In genomic region chr9:134774991-134775540, GRCh38 we compare ENCODE assay signal across 28 cellular contexts.
DNase-seq lines count a peak whose midpoint lies in the region; ATAC-seq, FAIRE-seq and TF ChIP-seq lines count a peak whose summit lies in the region.
"Had no signal": no experiment of that assay in that cellular context is flagged by ENCODE, and none has a peak within 500 bp of the region (broad histone marks: within the 10 kb centered on the region; RNA-seq: fewer than 3 reads in every experiment).

No MANE protein-coding gene starts in this region.

- POLR2A ChIA-PET in A549 (lab: Yijun Ruan, JAX) = no interaction called here

- no peaks in the 10 kb centered on the region for H3K36me3 ChIP-seq in upper lobe of right lung

- peaks cover 25% of the 10 kb centered on the region for H3K4me1 ChIP-seq in A549
- H3K4me1 ChIP-seq in upper lobe of right lung = peaks cover 10% of the 10 kb centered on the region
- H3K4me1 ChIP-seq: body of pancreas had no signal

- H3K4me2 ChIP-seq in A549 = 0 out of 3 replicates have a peak overlapping the region, but pooled peaks have one; percentile 38
- H3K4me2 ChIP-seq: KMS-11 had no signal

- no peak overlapping the region for H3K4me3 Mint-ChIP-seq in mesothelial cell of epicardium
- H3K4me3 Mint-ChIP-seq: activated CD4-positive, alpha-beta memory T cell treated with anti-CD3 and anti-CD28 coated beads, Interleukin-2, amount 10 ng/mL, durations not matched to agents 7 days and 5 days; natural killer cell had no signal

- TF ChIP-seq RAD21 in A549 (conservative IDR thresholded peaks at IDR 0.05 in 1 of 2, IDR thresholded peaks at IDR 0.05 in 1 of 2) = no peak

- peaks cover 18% of the 10 kb centered on the region for H3K4me1 Mint-ChIP-seq in mesothelial cell of epicardium
- H3K4me1 Mint-ChIP-seq: activated CD4-positive, alpha-beta memory T cell treated with anti-CD3 and anti-CD28 coated beads, Interleukin-2, amount 10 ng/mL, durations not matched to agents 7 days and 5 days had no signal

- H3K27ac Mint-ChIP-seq in mesothelial cell of epicardium = peak overlapping the region; percentile 67
- H3K27ac Mint-ChIP-seq: activated CD4-positive, alpha-beta memory T cell treated with anti-CD3 and anti-CD28 coated beads, Interleukin-2, amount 10 ng/mL, durations not matched to agents 7 days and 5 days; natural killer cell; progenitor cell of endocrine pancreas had no signal

- H3K9me3 ChIP-seq in A549 (no peaks in the 10 kb centered on the region), upper lobe of right lung (no peaks in the 10 kb centered on the region)
- H3K9me3 ChIP-seq: BLaER1 treated with 17β-estradiol and CSF1 and Interleukin-3, amounts not matched to agents 10 nM and 100 nM; body of pancreas; left ventricle myocardium inferior had no signal

- no peak overlapping the region for H3K4me3 ChIP-seq in A549
- no peak overlapping the region for H3K4me3 ChIP-seq in upper lobe of right lung
- H3K4me3 ChIP-seq: BLaER1 treated with 17β-estradiol and CSF1 and Interleukin-3, amounts not matched to agents 10 nM and 100 nM; body of pancreas; left ventricle myocardium inferior had no signal

- 93% methylated on average over 21 of the region's 21 CpGs for WGBS in A549 (ENCODE audit: missing lambda C conversion rate)

- no peak for TF ChIP-seq POLR2A in A549 (IDR thresholded peaks at IDR 0.05; ENCODE audit: low read length)

- no peaks in the 10 kb centered on the region for H3K27me3 ChIP-seq in upper lobe of right lung
- H3K27me3 ChIP-seq: body of pancreas had no signal

- TF ChIP-seq CTCF in A549 (IDR thresholded peaks at IDR 0.05) = no peak
- TF ChIP-seq CTCF in mesothelial cell of epicardium (IDR thresholded peaks at IDR 0.05; ENCODE audit: unreplicated experiment) = no peak
- no peak for TF ChIP-seq CTCF in upper lobe of right lung (IDR thresholded peaks at IDR 0.05)

- intact Hi-C loops in upper lobe of right lung (cut with DNase I) = no loop called here

- ATAC-seq in A549 (no peak), upper lobe of right lung (no peak), GM18502 (IDR thresholded peaks at IDR 0.05; ENCODE audit: poor library complexity, unreplicated experiment) (no peak)
- ATAC-seq: body of pancreas, natural killer cell, sciatic nerve had no signal

- DNase-seq in A549 (ENCODE audit: low read depth in 1 of 2, low spot score in 1 of 2) (no peak), NCI-H2171 treated with DMSO at 0.1 percent for 48 hours (lab: John Stamatoyannopoulos, UW) (peak; percentile 75), cerebellar cortex (ENCODE audit: low spot score) (peak; percentile 31), mesothelial cell of epicardium (ENCODE audit: low spot score in 2 of 2, unreplicated experiment in 2 of 2) (no peak), upper lobe of right lung (no peak), DMS153 (lab: John Stamatoyannopoulos, UW) (no peak), ureter (ENCODE audit: low spot score) (no peak)
- DNase-seq: activated CD4-positive, alpha-beta memory T cell treated with anti-CD3 and anti-CD28 coated beads, Interleukin-2, amount 10 ng/mL, durations not matched to agents 7 days and 5 days; body of pancreas; COR-L47; DMS79 treated with DMSO at 0.1 percent for 48 hours; effector memory CD4-positive, alpha-beta T cell; foreskin melanocyte; hippocampal formation; left ventricle myocardium inferior; midbrain; natural killer cell; NCI-H187; NCI-H774; T-helper 9 cell had no signal

- TF ChIP-seq EP300 in A549 (IDR thresholded peaks at IDR 0.05) = no peak

- no peak overlapping the region for H3K27ac ChIP-seq in A549
- H3K27ac ChIP-seq in upper lobe of right lung = no peak overlapping the region
- H3K27ac ChIP-seq: BLaER1 treated with 17β-estradiol and CSF1 and Interleukin-3, amounts not matched to agents 10 nM and 100 nM; body of pancreas; KMS-11; left ventricle myocardium inferior had no signal

- H3K27me3 Mint-ChIP-seq in mesothelial cell of epicardium (ENCODE audit: low read depth) = no peaks in the 10 kb centered on the region
- H3K27me3 Mint-ChIP-seq: progenitor cell of endocrine pancreas had no signal

- CTCF ChIA-PET in A549 (lab: Yijun Ruan, JAX) = interaction anchor here (1.1 to 1.4 kb wide), 2 partner anchors 12 to 326 kb away, joined by 4 to 7 read pairs; no protein-coding TSS in a partner anchor

- H3K36me3 Mint-ChIP-seq in mesothelial cell of epicardium = peaks cover 15% of the 10 kb centered on the region
- H3K36me3 Mint-ChIP-seq: natural killer cell had no signal

- FAIRE-seq in A549 (lab: Jason Lieb, UNC) = no peak
- FAIRE-seq: A204.1, colon, H54 had no signal

- no peaks in the 10 kb centered on the region for H3K9me3 Mint-ChIP-seq in mesothelial cell of epicardium
- H3K9me3 Mint-ChIP-seq: activated CD4-positive, alpha-beta memory T cell treated with anti-CD3 and anti-CD28 coated beads, Interleukin-2, amount 10 ng/mL, durations not matched to agents 7 days and 5 days; natural killer cell had no signal

TF ChIP-seq in A549, 52 proteins besides CTCF, POLR2A, EP300 and RAD21:
- TF ChIP-seq ZFP36 (IDR thresholded peaks at IDR 0.05; ENCODE audit: borderline replicate concordance, partially characterized antibody) (no peak), EHF (CRISPR knock-in tag; IDR thresholded peaks at IDR 0.05) (no peak), SREBF2 (IDR thresholded peaks at IDR 0.05) (no peak), CHD2 (IDR thresholded peaks at IDR 0.05; ENCODE audit: low read length, partially characterized antibody) (no peak), ESRRA (IDR thresholded peaks at IDR 0.05; ENCODE audit: borderline replicate concordance, low read length) (no peak), RFX5 (IDR thresholded peaks at IDR 0.05) (no peak), PHF8 (IDR thresholded peaks at IDR 0.05; ENCODE audit: borderline replicate concordance, low read depth) (no peak), NFE2L2 (conservative IDR thresholded peaks at IDR 0.05; ENCODE audit: low read length) (no peak), E2F6 (IDR thresholded peaks at IDR 0.05; ENCODE audit: borderline replicate concordance, low read depth) (no peak), GATA3 (IDR thresholded peaks at IDR 0.05; ENCODE audit: borderline replicate concordance) (no peak), CBX2 (IDR thresholded peaks at IDR 0.05; ENCODE audit: borderline replicate concordance, low read depth) (no peak), MYC (IDR thresholded peaks at IDR 0.05; ENCODE audit: borderline replicate concordance, low read length) (no peak), BHLHE40 (IDR thresholded peaks at IDR 0.05; ENCODE audit: low read depth, low read length) (no peak), RCOR1 (IDR thresholded peaks at IDR 0.05; ENCODE audit: low read depth, low read length) (no peak)

Comparison
In these comparisons a context has a peak if more than half of its experiments do, and no peak if none do; other contexts are left out.
1. DNase-seq: peak in NCI-H2171 treated with DMSO at 0.1 percent for 48 hours (single experiment) and cerebellar cortex (single experiment); none in A549 (0 of 2), mesothelial cell of epicardium (0 of 2), upper lobe of right lung (single experiment), DMS153 (single experiment) and ureter (single experiment).